Comparison of ENCODE assay signal across 1 cellular context in the genomic region with DNA sequence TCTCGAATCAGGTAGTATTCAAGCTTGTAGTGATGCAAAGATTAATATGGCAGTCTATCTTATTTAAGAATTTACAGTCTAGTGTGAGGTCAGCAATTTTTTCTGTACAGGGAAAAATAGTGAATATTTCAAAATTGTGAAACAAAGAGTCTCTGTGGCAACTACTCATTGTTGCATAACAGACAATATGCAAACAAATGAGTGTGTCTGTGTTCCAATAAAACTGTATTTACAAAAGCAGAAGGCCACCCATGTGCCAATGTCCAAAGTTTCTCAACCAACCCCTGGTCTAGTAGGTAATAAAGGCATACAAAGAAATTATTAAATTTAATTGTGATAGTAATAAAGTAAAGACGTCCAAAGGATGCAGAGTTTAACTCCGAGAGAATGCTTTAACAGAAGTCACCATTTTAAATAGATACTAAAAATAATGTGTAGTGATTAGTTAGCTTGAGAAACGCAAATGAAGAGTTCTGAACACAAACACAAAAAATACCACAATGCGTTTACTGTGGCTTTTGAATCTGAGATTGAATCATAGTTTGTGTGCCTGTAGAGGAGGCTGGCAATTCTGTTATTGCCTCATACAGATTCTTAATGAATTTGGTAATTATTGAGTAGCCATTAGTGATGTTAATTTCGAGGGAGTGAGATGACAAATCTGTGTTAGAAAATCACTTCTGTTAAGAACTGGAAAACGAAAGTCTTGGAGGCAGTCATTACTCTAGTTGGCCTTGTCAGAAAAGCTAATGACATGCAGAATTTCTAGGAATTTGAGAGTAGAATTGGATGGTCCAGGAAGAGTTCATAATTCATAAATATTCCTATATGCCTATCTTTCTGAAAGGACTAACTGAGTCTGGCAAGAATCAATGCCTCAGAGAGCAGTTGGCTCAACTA.
TF ChIP-seq lines count a peak whose summit lies in the region.

No MANE protein-coding gene starts in this region.

TF ChIP-seq in HepG2, 621 proteins besides CTCF, POLR2A, EP300 and RAD21 (continued from another document and continues in another):
- peak; percentile 92 for TF ChIP-seq ARID3A (IDR thresholded peaks at IDR 0.05; ENCODE audit: low read depth, low read length)
- TF ChIP-seq ZNF350 (CRISPR knock-in tag; IDR thresholded peaks at IDR 0.05; ENCODE audit: borderline replicate concordance, low read depth) = no peak
- TF ChIP-seq TEAD3 (CRISPR knock-in tag; optimal IDR thresholded peaks at IDR 0.05; ENCODE audit: borderline replicate concordance) = peak; percentile 49
- TF ChIP-seq IKZF5 (CRISPR knock-in tag; IDR thresholded peaks at IDR 0.05) = peak; percentile 33; the same call in 1 of the 2 replicates
- TF ChIP-seq SP140L (CRISPR knock-in tag; IDR thresholded peaks at IDR 0.05; ENCODE audit: borderline replicate concordance) = 0 out of 2 replicates have a peak, but pooled peaks have one; percentile 47
- TF ChIP-seq MLLT10 (CRISPR knock-in tag; IDR thresholded peaks at IDR 0.05) = no peak
- no peak for TF ChIP-seq ESRRA (CRISPR knock-in tag; IDR thresholded peaks at IDR 0.05; ENCODE audit: low read depth)
- TF ChIP-seq KLF16 (CRISPR knock-in tag; IDR thresholded peaks at IDR 0.05) = peak in 1 of 2 experiments; percentile 95; a peak in 1 of 4 replicates
- no peak for TF ChIP-seq ZNF274 (CRISPR knock-in tag; IDR thresholded peaks at IDR 0.05)
- TF ChIP-seq SP5 (CRISPR knock-in tag; IDR thresholded peaks at IDR 0.05; ENCODE audit: borderline replicate concordance, low read depth) = peak; percentile 67; the same call in 1 of the 2 replicates
- TF ChIP-seq ZNF614 (CRISPR knock-in tag; IDR thresholded peaks at IDR 0.05; ENCODE audit: borderline replicate concordance) = peak; percentile 79; the same call in 1 of the 2 replicates
- TF ChIP-seq ZNF615 (CRISPR knock-in tag; IDR thresholded peaks at IDR 0.05; ENCODE audit: borderline replicate concordance) = no peak
- peak; percentile 63; the same call in 1 of the 2 replicates for TF ChIP-seq FOSL1 (CRISPR knock-in tag; IDR thresholded peaks at IDR 0.05; ENCODE audit: borderline replicate concordance)
- peak; percentile 64; the same call in 1 of the 2 replicates for TF ChIP-seq NFE2L2 (IDR thresholded peaks at IDR 0.05; ENCODE audit: low read length)
- no peak for TF ChIP-seq SCMH1 (CRISPR knock-in tag; IDR thresholded peaks at IDR 0.05; ENCODE audit: borderline replicate concordance)
- 0 out of 2 replicates have a peak, but pooled peaks have one; percentile 13 for TF ChIP-seq ZNF652 (CRISPR knock-in tag; IDR thresholded peaks at IDR 0.05; ENCODE audit: borderline replicate concordance, low read depth)
- TF ChIP-seq TCF7 (IDR thresholded peaks at IDR 0.05; ENCODE audit: low read depth) = peak; percentile 42; the same call in 1 of the 2 replicates
- TF ChIP-seq FOXP4 (CRISPR knock-in tag; IDR thresholded peaks at IDR 0.05) = peak; percentile 87
- TF ChIP-seq FOXK1 (CRISPR knock-in tag; IDR thresholded peaks at IDR 0.05; ENCODE audit: borderline replicate concordance, low read depth) = peak; percentile 86; the same call in 1 of the 2 replicates
- no peak for TF ChIP-seq SP1 (IDR thresholded peaks at IDR 0.05)
- TF ChIP-seq SP1 (CRISPR knock-in tag; IDR thresholded peaks at IDR 0.05) = no peak
- peak; percentile 90 for TF ChIP-seq NCOA2 (CRISPR knock-in tag; IDR thresholded peaks at IDR 0.05)
- TF ChIP-seq, protein P1, sequence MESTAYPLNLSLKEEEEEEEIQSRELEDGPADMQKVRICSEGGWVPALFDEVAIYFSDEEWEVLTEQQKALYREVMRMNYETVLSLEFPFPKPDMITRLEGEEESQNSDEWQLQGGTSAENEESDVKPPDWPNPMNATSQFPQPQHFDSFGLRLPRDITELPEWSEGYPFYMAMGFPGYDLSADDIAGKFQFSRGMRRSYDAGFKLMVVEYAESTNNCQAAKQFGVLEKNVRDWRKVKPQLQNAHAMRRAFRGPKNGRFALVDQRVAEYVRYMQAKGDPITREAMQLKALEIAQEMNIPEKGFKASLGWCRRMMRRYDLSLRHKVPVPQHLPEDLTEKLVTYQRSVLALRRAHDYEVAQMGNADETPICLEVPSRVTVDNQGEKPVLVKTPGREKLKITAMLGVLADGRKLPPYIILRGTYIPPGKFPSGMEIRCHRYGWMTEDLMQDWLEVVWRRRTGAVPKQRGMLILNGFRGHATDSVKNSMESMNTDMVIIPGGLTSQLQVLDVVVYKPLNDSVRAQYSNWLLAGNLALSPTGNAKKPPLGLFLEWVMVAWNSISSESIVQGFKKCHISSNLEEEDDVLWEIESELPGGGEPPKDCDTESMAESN (CRISPR knock-in tag; conservative IDR thresholded peaks at IDR 0.05) = 0 out of 2 replicates have a peak, but pooled peaks have one; percentile 41
- peak; percentile 69; the same call in 1 of the 2 replicates for TF ChIP-seq ZNF124 (CRISPR knock-in tag; IDR thresholded peaks at IDR 0.05)
- TF ChIP-seq, protein P2, sequence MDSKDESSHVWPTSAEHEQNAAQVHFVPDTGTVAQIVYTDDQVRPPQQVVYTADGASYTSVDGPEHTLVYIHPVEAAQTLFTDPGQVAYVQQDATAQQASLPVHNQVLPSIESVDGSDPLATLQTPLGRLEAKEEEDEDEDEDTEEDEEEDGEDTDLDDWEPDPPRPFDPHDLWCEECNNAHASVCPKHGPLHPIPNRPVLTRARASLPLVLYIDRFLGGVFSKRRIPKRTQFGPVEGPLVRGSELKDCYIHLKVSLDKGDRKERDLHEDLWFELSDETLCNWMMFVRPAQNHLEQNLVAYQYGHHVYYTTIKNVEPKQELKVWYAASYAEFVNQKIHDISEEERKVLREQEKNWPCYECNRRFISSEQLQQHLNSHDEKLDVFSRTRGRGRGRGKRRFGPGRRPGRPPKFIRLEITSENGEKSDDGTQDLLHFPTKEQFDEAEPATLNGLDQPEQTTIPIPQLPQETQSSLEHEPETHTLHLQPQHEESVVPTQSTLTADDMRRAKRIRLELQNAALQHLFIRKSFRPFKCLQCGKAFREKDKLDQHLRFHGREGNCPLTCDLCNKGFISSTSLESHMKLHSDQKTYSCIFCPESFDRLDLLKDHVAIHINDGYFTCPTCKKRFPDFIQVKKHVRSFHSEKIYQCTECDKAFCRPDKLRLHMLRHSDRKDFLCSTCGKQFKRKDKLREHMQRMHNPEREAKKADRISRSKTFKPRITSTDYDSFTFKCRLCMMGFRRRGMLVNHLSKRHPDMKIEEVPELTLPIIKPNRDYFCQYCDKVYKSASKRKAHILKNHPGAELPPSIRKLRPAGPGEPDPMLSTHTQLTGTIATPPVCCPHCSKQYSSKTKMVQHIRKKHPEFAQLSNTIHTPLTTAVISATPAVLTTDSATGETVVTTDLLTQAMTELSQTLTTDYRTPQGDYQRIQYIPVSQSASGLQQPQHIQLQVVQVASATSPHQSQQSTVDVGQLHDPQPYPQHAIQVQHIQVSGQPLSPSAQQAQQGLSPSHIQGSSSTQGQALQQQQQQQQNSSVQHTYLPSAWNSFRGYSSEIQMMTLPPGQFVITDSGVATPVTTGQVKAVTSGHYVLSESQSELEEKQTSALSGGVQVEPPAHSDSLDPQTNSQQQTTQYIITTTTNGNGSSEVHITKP (CRISPR knock-in tag; IDR thresholded peaks at IDR 0.05; ENCODE audit: low read depth) = no peak
- TF ChIP-seq, protein P3, sequence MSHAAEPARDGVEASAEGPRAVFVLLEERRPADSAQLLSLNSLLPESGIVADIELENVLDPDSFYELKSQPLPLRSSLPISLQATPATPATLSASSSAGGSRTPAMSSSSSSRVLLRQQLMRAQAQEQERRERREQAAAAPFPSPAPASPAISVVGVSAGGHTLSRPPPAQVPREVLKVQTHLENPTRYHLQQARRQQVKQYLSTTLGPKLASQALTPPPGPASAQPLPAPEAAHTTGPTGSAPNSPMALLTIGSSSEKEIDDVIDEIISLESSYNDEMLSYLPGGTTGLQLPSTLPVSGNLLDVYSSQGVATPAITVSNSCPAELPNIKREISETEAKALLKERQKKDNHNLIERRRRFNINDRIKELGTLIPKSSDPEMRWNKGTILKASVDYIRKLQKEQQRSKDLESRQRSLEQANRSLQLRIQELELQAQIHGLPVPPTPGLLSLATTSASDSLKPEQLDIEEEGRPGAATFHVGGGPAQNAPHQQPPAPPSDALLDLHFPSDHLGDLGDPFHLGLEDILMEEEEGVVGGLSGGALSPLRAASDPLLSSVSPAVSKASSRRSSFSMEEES (CRISPR knock-in tag; IDR thresholded peaks at IDR 0.05) = peak; percentile 37; the same call in 1 of the 2 replicates
- TF ChIP-seq, protein P4, sequence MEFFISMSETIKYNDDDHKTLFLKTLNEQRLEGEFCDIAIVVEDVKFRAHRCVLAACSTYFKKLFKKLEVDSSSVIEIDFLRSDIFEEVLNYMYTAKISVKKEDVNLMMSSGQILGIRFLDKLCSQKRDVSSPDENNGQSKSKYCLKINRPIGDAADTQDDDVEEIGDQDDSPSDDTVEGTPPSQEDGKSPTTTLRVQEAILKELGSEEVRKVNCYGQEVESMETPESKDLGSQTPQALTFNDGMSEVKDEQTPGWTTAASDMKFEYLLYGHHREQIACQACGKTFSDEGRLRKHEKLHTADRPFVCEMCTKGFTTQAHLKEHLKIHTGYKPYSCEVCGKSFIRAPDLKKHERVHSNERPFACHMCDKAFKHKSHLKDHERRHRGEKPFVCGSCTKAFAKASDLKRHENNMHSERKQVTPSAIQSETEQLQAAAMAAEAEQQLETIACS (CRISPR knock-in tag; IDR thresholded peaks at IDR 0.05) = no peak
- TF ChIP-seq, protein P5, sequence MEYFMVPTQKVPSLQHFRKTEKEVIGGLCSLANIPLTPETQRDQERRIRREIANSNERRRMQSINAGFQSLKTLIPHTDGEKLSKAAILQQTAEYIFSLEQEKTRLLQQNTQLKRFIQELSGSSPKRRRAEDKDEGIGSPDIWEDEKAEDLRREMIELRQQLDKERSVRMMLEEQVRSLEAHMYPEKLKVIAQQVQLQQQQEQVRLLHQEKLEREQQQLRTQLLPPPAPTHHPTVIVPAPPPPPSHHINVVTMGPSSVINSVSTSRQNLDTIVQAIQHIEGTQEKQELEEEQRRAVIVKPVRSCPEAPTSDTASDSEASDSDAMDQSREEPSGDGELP (IDR thresholded peaks at IDR 0.05; ENCODE audit: borderline replicate concordance, low read depth) = 0 out of 2 replicates have a peak, but pooled peaks have one; percentile 18
- TF ChIP-seq ZNF260 (CRISPR knock-in tag; IDR thresholded peaks at IDR 0.05; ENCODE audit: borderline replicate concordance, low read depth) = no peak
- no peak for TF ChIP-seq ZNF281 (CRISPR knock-in tag; IDR thresholded peaks at IDR 0.05; ENCODE audit: borderline replicate concordance)
